ENCODE assay signal across 11 cellular contexts in genomic region chr10:110758898-110759297, GRCh38.
DNase-seq lines count a peak whose midpoint lies in the region; ATAC-seq lines count a peak whose summit lies in the region.
"Had no signal": no experiment of that assay in that cellular context is flagged by ENCODE, and none has a peak within 500 bp of the region (broad histone marks: within the 10 kb centered on the region; RNA-seq: fewer than 3 reads in every experiment).

No MANE protein-coding gene starts in this region.

- H3K4me3 ChIP-seq in mucosa of rectum (ENCODE audit: low read length in 2 of 2) = peak overlapping the region in 1 of 2 donors; percentile 49

- peaks cover 25 to 40% of the 10 kb centered on the region in 2 donors for H3K4me1 ChIP-seq in mucosa of rectum (ENCODE audit: control insufficient read depth in 2 of 2, insufficient read depth in 2 of 2, low read length in 2 of 2)

- H3K9me3 ChIP-seq in mucosa of rectum (ENCODE audit: control insufficient read depth in 2 of 2, low read length in 2 of 2) = no peaks in the 10 kb centered on the region

- DNase-seq in AG08396 (ENCODE audit: low spot score) (peak; percentile 45), NCI-H226 (peak; percentile 24), dermis microvascular lymphatic vessel endothelial cell (ENCODE audit: low read depth in 2 of 2) (peak; percentile 43 to 94), SKM-1 (lab: John Stamatoyannopoulos, UW; ENCODE audit: unreplicated experiment) (no peak), DMS53 (lab: John Stamatoyannopoulos, UW) (no peak), DMS 273 treated with DMSO at 0.1 percent for 48 hours (lab: John Stamatoyannopoulos, UW) (no peak)
- DNase-seq: activated T-cell treated with anti-CD3 and anti-CD28 coated beads, Interleukin-2, amount 50 U/mL, for 1 hour; NCI-H2171 treated with DMSO at 0.1 percent for 48 hours had no signal

- H3K27me3 ChIP-seq in mucosa of rectum (ENCODE audit: control insufficient read depth in 2 of 2, insufficient read depth in 2 of 2, low read length in 2 of 2) = no peaks in the 10 kb centered on the region

- peak overlapping the region; percentile 82 to 84 for H3K27ac ChIP-seq in mucosa of rectum (ENCODE audit: low read depth in 2 of 2, low read length in 2 of 2)

- H3K9ac ChIP-seq in mucosa of rectum (ENCODE audit: low read depth in 1 of 2, low read length in 2 of 2) = no peak overlapping the region

- ATAC-seq in GM18909 (IDR thresholded peaks at IDR 0.05; ENCODE audit: poor library complexity, unreplicated experiment) = no peak
- ATAC-seq: HCT116 had no signal

- no peaks in the 10 kb centered on the region for H3K36me3 ChIP-seq in mucosa of rectum (ENCODE audit: control insufficient read depth in 2 of 2, insufficient read depth in 2 of 2, low read length in 2 of 2)

Comparison
In these comparisons a context has a peak if more than half of its experiments do, and no peak if none do; other contexts are left out.
1. DNase-seq: peak in AG08396 (single experiment), NCI-H226 (single experiment) and dermis microvascular lymphatic vessel endothelial cell (2 of 2); none in SKM-1 (single experiment), DMS53 (single experiment) and DMS 273 treated with DMSO at 0.1 percent for 48 hours (single experiment).